28 cellular contexts compared by ENCODE assay signal in genomic region chr5:15450949-15451348, GRCh38. TPM values are rescaled to one million over a fixed set of nuclear protein-coding genes. Genes with fewer than 3 reads are reported as not detected.
DNase-seq lines count a peak whose midpoint lies in the region; ATAC-seq, FAIRE-seq and TF ChIP-seq lines count a peak whose summit lies in the region.
"Had no signal": no experiment of that assay in that cellular context is flagged by ENCODE, and none has a peak within 500 bp of the region (broad histone marks: within the 10 kb centered on the region; RNA-seq: fewer than 3 reads in every experiment).

No MANE protein-coding gene starts in this region.

- no peak overlapping the region for H3K4me2 ChIP-seq in IMR-90 (ENCODE audit: low read depth, low read length)
- H3K4me2 ChIP-seq: BLaER1 had no signal

- H2BK15ac ChIP-seq in IMR-90 (ENCODE audit: low read depth, low read length), result no peak overlapping the region

- H3K4me1 ChIP-seq in IMR-90 (ENCODE audit: control insufficient read depth, insufficient read depth, low read length) (no peaks in the 10 kb centered on the region), breast epithelium (no peaks in the 10 kb centered on the region)
- H3K4me1 ChIP-seq: BE2C, BLaER1 had no signal

- H3K4ac ChIP-seq in IMR-90 (ENCODE audit: low read depth, low read length), result no peak overlapping the region

- H3K4me3 Mint-ChIP-seq in stimulated activated effector memory CD8-positive, alpha-beta T cell treated with anti-CD3 and anti-CD28 coated beads, Interleukin-12 subunit alpha, Interleukin-12 subunit beta, amount 100 ng/mL, for 72 hours, result no peak overlapping the region
- H3K4me3 Mint-ChIP-seq: CD14-positive monocyte; CD4-positive, alpha-beta memory T cell; CD4-positive, CD25-positive, alpha-beta regulatory T cell; CD8-positive, alpha-beta memory T cell had no signal

- DNase-seq in HTR-8/SVneo (ENCODE audit: insufficient read length, low spot score), result no peak
- no peak for DNase-seq in IMR-90
- DNase-seq in stimulated activated effector memory CD8-positive, alpha-beta T cell treated with anti-CD3 and anti-CD28 coated beads, Interleukin-12 subunit alpha, Interleukin-12 subunit beta, amount 100 ng/mL, for 72 hours (ENCODE audit: low spot score in 2 of 2), result no peak
- no peak for DNase-seq in NCI-H1436 (lab: John Stamatoyannopoulos, UW)
- no peak for DNase-seq in NOMO-1 (lab: John Stamatoyannopoulos, UW; ENCODE audit: unreplicated experiment in 2 of 2)
- DNase-seq in breast epithelium (ENCODE audit: low spot score in 2 of 2), result no peak
- DNase-seq: 8988T; ACHN; BE2C; C1 segment of cervical spinal cord; CD4-positive, CD25-positive, alpha-beta regulatory T cell; CD8-positive, alpha-beta memory T cell; COR-L47; DMS 273 treated with DMSO at 0.1 percent for 48 hours; DMS153; DMS53; DMS79; DND-41; EL; GDM1 had no signal

- peaks cover 4% of the 10 kb centered on the region for H3K9me3 Mint-ChIP-seq in stimulated activated effector memory CD8-positive, alpha-beta T cell treated with anti-CD3 and anti-CD28 coated beads, Interleukin-12 subunit alpha, Interleukin-12 subunit beta, amount 100 ng/mL, for 72 hours

- H4K91ac ChIP-seq in IMR-90 (ENCODE audit: insufficient read depth, low read depth, low read length), result no peak overlapping the region

- TF ChIP-seq CTCF in IMR-90 (conservative IDR thresholded peaks at IDR 0.05; ENCODE audit: low read depth, low read length), result no peak
- no peak for TF ChIP-seq CTCF in breast epithelium (IDR thresholded peaks at IDR 0.05)

- H3K27me3 ChIP-seq in IMR-90 (ENCODE audit: control insufficient read depth, insufficient read depth, low read length), result no peaks in the 10 kb centered on the region; the same call in none of the 2 replicates
- H3K27me3 ChIP-seq in breast epithelium, result no peaks in the 10 kb centered on the region
- H3K27me3 ChIP-seq: BE2C, BLaER1 had no signal

- H3K27ac Mint-ChIP-seq in stimulated activated effector memory CD8-positive, alpha-beta T cell treated with anti-CD3 and anti-CD28 coated beads, Interleukin-12 subunit alpha, Interleukin-12 subunit beta, amount 100 ng/mL, for 72 hours, result no peak overlapping the region
- H3K27ac Mint-ChIP-seq: CD14-positive monocyte; CD4-positive, alpha-beta memory T cell; CD4-positive, CD25-positive, alpha-beta regulatory T cell; CD8-positive, alpha-beta memory T cell had no signal

- H3K27ac ChIP-seq in IMR-90 (ENCODE audit: insufficient read depth, low read length) (no peak overlapping the region), breast epithelium (no peak overlapping the region)
- H3K27ac ChIP-seq: BLaER1 had no signal

- CTCF ChIA-PET in IMR-90 (lab: Yijun Ruan, JAX), result no interaction called here

- POLR2A ChIA-PET in IMR-90 (lab: Charles Lee; ENCODE audit: unreplicated experiment), result no interaction called here

- H3K56ac ChIP-seq in IMR-90 (ENCODE audit: extremely low read depth, insufficient read depth, low read length), result no peak overlapping the region

- H3K9me3 ChIP-seq in IMR-90 (ENCODE audit: control insufficient read depth, insufficient read depth, low read length) (no peaks in the 10 kb centered on the region), breast epithelium (no peaks in the 10 kb centered on the region)
- H3K9me3 ChIP-seq: BE2C, BLaER1 had no signal

- H3K18ac ChIP-seq in IMR-90 (ENCODE audit: low read depth, low read length), result no peak overlapping the region

- no peak overlapping the region for H2AK9ac ChIP-seq in IMR-90 (replicated peaks; ENCODE audit: low read depth, low read length, poor library complexity)

- intact Hi-C loops in IMR-90 (cut with micrococcal nuclease), result no loop called here
- intact Hi-C loops in breast epithelium (cut with DNase I; ENCODE audit: low total_unique reads), result no loop called here

- H3K23ac ChIP-seq in IMR-90 (ENCODE audit: low read depth, low read length), result no peak overlapping the region

- peak overlapping the region; percentile 63 for H2AFZ ChIP-seq in IMR-90 (replicated peaks; ENCODE audit: low read length, poor library complexity)

- H3K9me1 ChIP-seq in IMR-90 (ENCODE audit: insufficient read depth, low read length), result no peaks in the 10 kb centered on the region

- 100% methylated on average over 2 of the region's 4 CpGs; no CpG with 5 or more reads in 1 of the 2 experiments for WGBS in IMR-90 (ENCODE audit: extremely low coverage in 2 of 2, insufficient read length in 1 of 2), 2 experiments

- H2BK5ac ChIP-seq in IMR-90 (ENCODE audit: low read depth, low read length, poor library complexity, severe bottlenecking), result no peak overlapping the region

- H2BK20ac ChIP-seq in IMR-90 (ENCODE audit: low read depth, low read length), result no peak overlapping the region

- H4K20me1 ChIP-seq in IMR-90 (ENCODE audit: insufficient read depth, low read length), result no peaks in the 10 kb centered on the region
- H4K20me1 ChIP-seq: BLaER1 had no signal

- no TSS peak for BruUV-seq in IMR-90 (replicated peaks; lab: Mats Ljungman, UMichigan)

- H3K36me3 ChIP-seq in IMR-90 (ENCODE audit: control insufficient read depth, insufficient read depth, low read length) (no peaks in the 10 kb centered on the region), breast epithelium (no peaks in the 10 kb centered on the region)
- H3K36me3 ChIP-seq: BE2C, BLaER1 had no signal

- no peaks in the 10 kb centered on the region for H3K4me1 Mint-ChIP-seq in stimulated activated effector memory CD8-positive, alpha-beta T cell treated with anti-CD3 and anti-CD28 coated beads, Interleukin-12 subunit alpha, Interleukin-12 subunit beta, amount 100 ng/mL, for 72 hours
- H3K4me1 Mint-ChIP-seq: CD14-positive monocyte; CD4-positive, alpha-beta memory T cell; CD4-positive, CD25-positive, alpha-beta regulatory T cell; CD8-positive, alpha-beta memory T cell had no signal

- no peak overlapping the region for H4K8ac ChIP-seq in IMR-90 (ENCODE audit: low read depth in 2 of 2, low read length in 2 of 2)

- H4K5ac ChIP-seq in IMR-90 (ENCODE audit: low read depth, low read length), result no peak overlapping the region

- in situ Hi-C loops in IMR-90 (cut with MboI; ENCODE audit: low sequenced_read_pairs), result no loop called here

- FAIRE-seq in HTR-8/SVneo (lab: Jason Lieb, UNC), result peak; percentile 73
- FAIRE-seq: A204.1, GM12878, GM12892, GM18507 had no signal

- TF ChIP-seq POLR2A in IMR-90 (IDR thresholded peaks at IDR 0.05; ENCODE audit: low read depth, low read length) (no peak), breast epithelium (IDR thresholded peaks at IDR 0.05) (no peak)

- no peak for ATAC-seq in IMR-90 (ENCODE audit: low read depth)
- peak; percentile 32 for ATAC-seq in stimulated activated effector memory CD8-positive, alpha-beta T cell treated with anti-CD3 and anti-CD28 coated beads, Interleukin-12 subunit alpha, Interleukin-12 subunit beta, amount 100 ng/mL, for 72 hours
- ATAC-seq: GM12878 had no signal

- dilution Hi-C loops in IMR-90 (cut with HindIII; ENCODE audit: low sequenced_read_pairs, unreplicated experiment), result no loop called here

- H3K79me1 ChIP-seq in IMR-90 (ENCODE audit: low read depth in 1 of 2, low read length in 2 of 2), result no peaks in the 10 kb centered on the region

- TF ChIP-seq RAD21 in IMR-90 (IDR thresholded peaks at IDR 0.05; ENCODE audit: low read length), result no peak

- no peak overlapping the region for H3K14ac ChIP-seq in IMR-90 (replicated peaks; ENCODE audit: low read depth, low read length)

- H3K4me3 ChIP-seq in IMR-90 (ENCODE audit: insufficient read depth, low read depth, low read length) (no peak overlapping the region), breast epithelium (no peak overlapping the region)
- H3K4me3 ChIP-seq: BLaER1, GM12878 had no signal

- no peak overlapping the region for H2BK120ac ChIP-seq in IMR-90 (ENCODE audit: low read depth, low read length)

- H3K36me3 Mint-ChIP-seq in stimulated activated effector memory CD8-positive, alpha-beta T cell treated with anti-CD3 and anti-CD28 coated beads, Interleukin-12 subunit alpha, Interleukin-12 subunit beta, amount 100 ng/mL, for 72 hours, result no peaks in the 10 kb centered on the region
- H3K36me3 Mint-ChIP-seq: CD14-positive monocyte; CD4-positive, alpha-beta memory T cell; CD4-positive, CD25-positive, alpha-beta regulatory T cell had no signal

- H3K9ac ChIP-seq in IMR-90 (ENCODE audit: low read depth, low read length), result no peak overlapping the region
- H3K9ac ChIP-seq: BLaER1 had no signal

- H2AK5ac ChIP-seq in IMR-90 (ENCODE audit: low read depth, low read length), result no peak overlapping the region

TF ChIP-seq in IMR-90, 13 proteins besides CTCF, POLR2A, EP300 and RAD21 (continues in another document):
- TF ChIP-seq NFE2L2 (IDR thresholded peaks at IDR 0.05; ENCODE audit: low read depth, low read length) (no peak), SMC3 (IDR thresholded peaks at IDR 0.05; ENCODE audit: low read depth, low read length) (no peak), RCOR1 (IDR thresholded peaks at IDR 0.05; ENCODE audit: insufficient replicate concordance, low read length) (no peak), BHLHE40 (IDR thresholded peaks at IDR 0.05; ENCODE audit: low read depth, low read length) (no peak), FOS (IDR thresholded peaks at IDR 0.05; ENCODE audit: low read depth, low read length) (no peak), CEBPB (IDR thresholded peaks at IDR 0.05; ENCODE audit: low read depth, low read length) (no peak), RFX5 (IDR thresholded peaks at IDR 0.05; ENCODE audit: low read depth, low read length) (no peak), MAFK (IDR thresholded peaks at IDR 0.05; ENCODE audit: low read depth, low read length) (no peak), MXI1 (IDR thresholded peaks at IDR 0.05; ENCODE audit: borderline replicate concordance, low read depth, low read length) (no peak), ELK1 (IDR thresholded peaks at IDR 0.05; ENCODE audit: borderline replicate concordance, low read depth, low read length) (no peak)

RNA-seq across cellular contexts. Expression of gene FBXL7, which starts 49.0 kb away (rescaled TPM):
- total RNA-seq in IMR-90 (2012; rRNA removed) (4.1 and 4.4 TPM in 2 replicates), breast epithelium (10 to 100 TPM in 2 of 3 donors, 1 to 10 TPM in 1; 6.9 to 17.3 (median 10.8) TPM)
- polyA plus RNA-seq in IMR-90 (2012; rRNA removed), result 10.2 and 11.2 TPM in 2 replicates
- polyA plus RNA-seq in IMR-90 (2012; cell fraction: cytosol; rRNA removed), result 8.3 and 11.5 TPM in 2 replicates
- polyA plus RNA-seq in IMR-90 (2012; cell fraction: nucleus; rRNA removed; ENCODE audit: low replicate concordance), result 35.0 and 54.6 TPM in 2 replicates
- total RNA-seq: CD4-positive, alpha-beta memory T cell; CD4-positive, CD25-positive, alpha-beta regulatory T cell; CD8-positive, alpha-beta memory T cell; G401 had no signal
- polyA plus RNA-seq: CD14-positive monocyte; CD4-positive, alpha-beta memory T cell; CD4-positive, CD25-positive, alpha-beta regulatory T cell; CD8-positive, alpha-beta memory T cell had no signal
